ENCODE assay signal across 19 cellular contexts in genomic region chr2:229900012-229900411, GRCh38. TPM values are rescaled to one million over a fixed set of nuclear protein-coding genes. Genes with fewer than 3 reads are reported as not detected.
DNase-seq lines count a peak whose midpoint lies in the region; ATAC-seq and FAIRE-seq lines count a peak whose summit lies in the region.
"Had no signal": no experiment of that assay in that cellular context is flagged by ENCODE, and none has a peak within 500 bp of the region (broad histone marks: within the 10 kb centered on the region; RNA-seq: fewer than 3 reads in every experiment).

No MANE protein-coding gene starts in this region.

- no peak for FAIRE-seq in frontal cortex (lab: Jason Lieb, UNC)
- FAIRE-seq: A204.1, GM12891, GM18507 had no signal

- H3K4me3 Mint-ChIP-seq in activated T-cell treated with anti-CD3 and anti-CD28 coated beads, Interleukin-2, amount 50 U/mL, for 72 hours = peak overlapping the region; percentile 24 to 44
- no peak overlapping the region for H3K4me3 Mint-ChIP-seq in central memory CD8-positive, alpha-beta T cell
- H3K4me3 Mint-ChIP-seq in stimulated activated effector memory CD8-positive, alpha-beta T cell treated with anti-CD3 and anti-CD28 coated beads, Interleukin-12 subunit alpha, Interleukin-12 subunit beta, amount 100 ng/mL, for 72 hours = peak overlapping the region; percentile 14
- H3K4me3 Mint-ChIP-seq: CD8-positive, alpha-beta T cell had no signal

- peaks cover 59% of the 10 kb centered on the region for H3K4me1 Mint-ChIP-seq in activated T-cell treated with anti-CD3 and anti-CD28 coated beads, Interleukin-2, amount 50 U/mL, for 72 hours (ENCODE audit: low read depth)
- H3K4me1 Mint-ChIP-seq in central memory CD8-positive, alpha-beta T cell = peaks cover 59% of the 10 kb centered on the region
- peaks cover 48% of the 10 kb centered on the region for H3K4me1 Mint-ChIP-seq in stimulated activated effector memory CD8-positive, alpha-beta T cell treated with anti-CD3 and anti-CD28 coated beads, Interleukin-12 subunit alpha, Interleukin-12 subunit beta, amount 100 ng/mL, for 72 hours

- no peaks in the 10 kb centered on the region for H3K27me3 Mint-ChIP-seq in activated T-cell treated with anti-CD3 and anti-CD28 coated beads, Interleukin-2, amount 50 U/mL, for 72 hours (ENCODE audit: low read depth)
- H3K27me3 Mint-ChIP-seq in central memory CD8-positive, alpha-beta T cell = no peaks in the 10 kb centered on the region

- DNase-seq in activated T-cell treated with anti-CD3 and anti-CD28 coated beads, Interleukin-2, amount 50 U/mL, for 72 hours = no peak
- DNase-seq in activated T-cell treated with anti-CD3 and anti-CD28 coated beads, Interleukin-2, amount 50 U/mL, for 1 hour = no peak
- no peak for DNase-seq in central memory CD8-positive, alpha-beta T cell (ENCODE audit: low spot score in 2 of 2)
- no peak for DNase-seq in stimulated activated effector memory CD8-positive, alpha-beta T cell treated with anti-CD3 and anti-CD28 coated beads, Interleukin-12 subunit alpha, Interleukin-12 subunit beta, amount 100 ng/mL, for 72 hours (ENCODE audit: low spot score in 2 of 2)
- DNase-seq in HuH-7.5 (ENCODE audit: low spot score) (no peak), frontal cortex (ENCODE audit: low spot score in 2 of 2) (no peak)
- DNase-seq: Calu3; CD8-positive, alpha-beta T cell; DMS53; EL; NCI-H1694 treated with DMSO at 0.1 percent for 48 hours; NCI-H226; NCI-H524 treated with DMSO at 0.1 percent for 48 hours; SHP77 had no signal

- no peaks in the 10 kb centered on the region for H3K9me3 Mint-ChIP-seq in activated T-cell treated with anti-CD3 and anti-CD28 coated beads, Interleukin-2, amount 50 U/mL, for 72 hours
- H3K9me3 Mint-ChIP-seq in central memory CD8-positive, alpha-beta T cell = no peaks in the 10 kb centered on the region
- no peaks in the 10 kb centered on the region for H3K9me3 Mint-ChIP-seq in stimulated activated effector memory CD8-positive, alpha-beta T cell treated with anti-CD3 and anti-CD28 coated beads, Interleukin-12 subunit alpha, Interleukin-12 subunit beta, amount 100 ng/mL, for 72 hours
- H3K9me3 Mint-ChIP-seq: CD8-positive, alpha-beta T cell had no signal

- peaks cover 3 to 18% of the 10 kb centered on the region in 2 donors for H3K36me3 Mint-ChIP-seq in activated T-cell treated with anti-CD3 and anti-CD28 coated beads, Interleukin-2, amount 50 U/mL, for 72 hours (ENCODE audit: insufficient read depth in 2 of 2)
- H3K36me3 Mint-ChIP-seq in central memory CD8-positive, alpha-beta T cell (ENCODE audit: insufficient read depth) = peaks cover 29% of the 10 kb centered on the region
- peaks cover 72% of the 10 kb centered on the region for H3K36me3 Mint-ChIP-seq in stimulated activated effector memory CD8-positive, alpha-beta T cell treated with anti-CD3 and anti-CD28 coated beads, Interleukin-12 subunit alpha, Interleukin-12 subunit beta, amount 100 ng/mL, for 72 hours

- H3K27ac Mint-ChIP-seq in activated T-cell treated with anti-CD3 and anti-CD28 coated beads, Interleukin-2, amount 50 U/mL, for 72 hours = no peak overlapping the region
- H3K27ac Mint-ChIP-seq in central memory CD8-positive, alpha-beta T cell (ENCODE audit: low read depth) = peak overlapping the region; percentile 57
- peak overlapping the region; percentile 78 for H3K27ac Mint-ChIP-seq in stimulated activated effector memory CD8-positive, alpha-beta T cell treated with anti-CD3 and anti-CD28 coated beads, Interleukin-12 subunit alpha, Interleukin-12 subunit beta, amount 100 ng/mL, for 72 hours

- ATAC-seq in activated T-cell treated with anti-CD3 and anti-CD28 coated beads, Interleukin-2, amount 50 U/mL, for 72 hours (replicated peaks in 1 of 2) = peak; percentile 72 to 86
- ATAC-seq in HG02870 (IDR thresholded peaks at IDR 0.05; ENCODE audit: unreplicated experiment) (peak; percentile 49), HG03378 (IDR thresholded peaks at IDR 0.05; ENCODE audit: unreplicated experiment) (no peak)
- ATAC-seq in central memory CD8-positive, alpha-beta T cell (replicated peaks; ENCODE audit: extremely low read depth, poor library complexity, severe bottlenecking) = no peak
- ATAC-seq in stimulated activated effector memory CD8-positive, alpha-beta T cell treated with anti-CD3 and anti-CD28 coated beads, Interleukin-12 subunit alpha, Interleukin-12 subunit beta, amount 100 ng/mL, for 72 hours = peak; percentile 81
- ATAC-seq: CD8-positive, alpha-beta T cell had no signal

RNA-seq across cellular contexts. Expression of gene TRIP12, which starts 21.8 kb away (rescaled TPM):
- total RNA-seq in activated T-cell treated with anti-CD3 and anti-CD28 coated beads, Interleukin-2, amount 50 U/mL, for 72 hours = 100 to 1,000 TPM; 235 to 250 TPM
- total RNA-seq in frontal cortex = 168 TPM

RNA-seq across cellular contexts. Expression of gene FBXO36, which starts 22.3 kb away (rescaled TPM):
- total RNA-seq in activated T-cell treated with anti-CD3 and anti-CD28 coated beads, Interleukin-2, amount 50 U/mL, for 72 hours = 1 to 10 TPM; 1.7 to 2.1 TPM
- total RNA-seq in frontal cortex = 7.3 TPM

Comparison
In these comparisons a context has a peak if more than half of its experiments do, and no peak if none do; other contexts are left out.
1. ATAC-seq: peak in activated T-cell treated with anti-CD3 and anti-CD28 coated beads, Interleukin-2, amount 50 U/mL, for 72 hours (2 of 2), HG02870 (single experiment) and stimulated activated effector memory CD8-positive, alpha-beta T cell treated with anti-CD3 and anti-CD28 coated beads, Interleukin-12 subunit alpha, Interleukin-12 subunit beta, amount 100 ng/mL, for 72 hours (single experiment); none in central memory CD8-positive, alpha-beta T cell (single experiment) and HG03378 (single experiment).